Comparison of ENCODE assay signal across 10 cellular contexts in genomic region chr17:57881143-57881542, GRCh38. TPM values are rescaled to one million over a fixed set of nuclear protein-coding genes. Genes with fewer than 3 reads are reported as not detected.
DNase-seq lines count a peak whose midpoint lies in the region; ATAC-seq and TF ChIP-seq lines count a peak whose summit lies in the region.
"Had no signal": no experiment of that assay in that cellular context is flagged by ENCODE, and none has a peak within 500 bp of the region (broad histone marks: within the 10 kb centered on the region; RNA-seq: fewer than 3 reads in every experiment).

No MANE protein-coding gene starts in this region.

- H3K4me3 ChIP-seq in NT2/D1 (ENCODE audit: insufficient read length, low read depth) (no peak overlapping the region), endodermal cell (ENCODE audit: low read length) (no peak overlapping the region), mesendoderm (ENCODE audit: low read length) (no peak overlapping the region), tibial nerve (no peak overlapping the region)

- H3K9me3 Mint-ChIP-seq in endodermal cell (no peaks in the 10 kb centered on the region), Calu3 (ENCODE audit: low read depth, unreplicated experiment) (no peaks in the 10 kb centered on the region), T-cell (peaks cover 0 to 4% (median 0%) of the 10 kb centered on the region in 3 donors)

- H3K4me1 ChIP-seq in NT2/D1 (ENCODE audit: insufficient read depth, insufficient read length) (peaks cover 24% of the 10 kb centered on the region), endodermal cell (ENCODE audit: control insufficient read depth, insufficient read depth, low read length) (peaks cover 16% of the 10 kb centered on the region), mesendoderm (ENCODE audit: control insufficient read depth, low read depth, low read length) (peaks cover 6% of the 10 kb centered on the region), tibial nerve (peaks cover 0 to 66% (median 21%) of the 10 kb centered on the region in 4 donors)

- H2AK5ac ChIP-seq in mesendoderm (ENCODE audit: low read length): no peak overlapping the region

- H3K4me1 Mint-ChIP-seq in endodermal cell (peaks cover 27% of the 10 kb centered on the region), Calu3 (ENCODE audit: low read depth, unreplicated experiment) (peaks cover 23% of the 10 kb centered on the region), T-cell (peaks cover 10 to 18% (median 13%) of the 10 kb centered on the region in 3 donors)

- peaks cover 13% of the 10 kb centered on the region for H3K9me3 ChIP-seq in NT2/D1 (ENCODE audit: insufficient read depth, low read length)
- peaks cover 9% of the 10 kb centered on the region for H3K9me3 ChIP-seq in endodermal cell (ENCODE audit: control insufficient read depth, low read length)
- H3K9me3 ChIP-seq in tibial nerve: no peaks in the 10 kb centered on the region

- H4K8ac ChIP-seq in mesendoderm (ENCODE audit: low read depth, low read length): no peak overlapping the region

- no peak overlapping the region for H2BK120ac ChIP-seq in mesendoderm (ENCODE audit: low read depth, low read length)

- no peak overlapping the region for H2BK5ac ChIP-seq in mesendoderm (ENCODE audit: low read length)

- H3K4ac ChIP-seq in mesendoderm (ENCODE audit: low read depth, low read length): no peak overlapping the region

- H3K18ac ChIP-seq in mesendoderm (ENCODE audit: low read length): no peak overlapping the region

- no peak for TF ChIP-seq POLR2A in tibial nerve (IDR thresholded peaks at IDR 0.05)

- no peaks in the 10 kb centered on the region for H3K79me1 ChIP-seq in mesendoderm (ENCODE audit: low read length)

- no peaks in the 10 kb centered on the region for H3K27me3 ChIP-seq in NT2/D1 (ENCODE audit: insufficient read depth, insufficient read length)
- H3K27me3 ChIP-seq in endodermal cell (ENCODE audit: control insufficient read depth, insufficient read depth, low read length, poor library complexity, severe bottlenecking): no peaks in the 10 kb centered on the region
- H3K27me3 ChIP-seq in mesendoderm (ENCODE audit: insufficient read depth, low read length, poor library complexity): no peaks in the 10 kb centered on the region
- H3K27me3 ChIP-seq in tibial nerve: no peaks in the 10 kb centered on the region

- peak overlapping the region; percentile 58 for H3K27ac Mint-ChIP-seq in endodermal cell
- no peak overlapping the region for H3K27ac Mint-ChIP-seq in Calu3 (ENCODE audit: unreplicated experiment)
- H3K27ac Mint-ChIP-seq in T-cell: no peak overlapping the region

- intact Hi-C loops in Calu3 (cut with micrococcal nuclease; ENCODE audit: unreplicated experiment): no loop called here

- H3K9ac ChIP-seq in NT2/D1 (ENCODE audit: insufficient read length, low read depth): peak overlapping the region; percentile 37
- no peak overlapping the region for H3K9ac ChIP-seq in endodermal cell (ENCODE audit: extremely low read depth, low read length, poor library complexity, severe bottlenecking)
- no peak overlapping the region for H3K9ac ChIP-seq in mesendoderm (ENCODE audit: low read length)

- BruUV-seq in Calu3 (replicated peaks; lab: Mats Ljungman, UMichigan): no TSS peak

- TF ChIP-seq CTCF in endodermal cell (conservative IDR thresholded peaks at IDR 0.05) (no peak), tibial nerve (IDR thresholded peaks at IDR 0.05) (no peak), Calu3 (IDR thresholded peaks at IDR 0.05; ENCODE audit: unreplicated experiment) (no peak)

- peaks cover 14% of the 10 kb centered on the region for H3K36me3 Mint-ChIP-seq in endodermal cell (ENCODE audit: low read depth)
- H3K36me3 Mint-ChIP-seq in Calu3 (ENCODE audit: insufficient read depth, unreplicated experiment): peaks cover 22% of the 10 kb centered on the region
- H3K36me3 Mint-ChIP-seq in T-cell: no peaks in the 10 kb centered on the region

- H2BK15ac ChIP-seq in mesendoderm (replicated peaks; ENCODE audit: low read depth): no peak overlapping the region

- WGBS in endodermal cell (ENCODE audit: insufficient coverage in 1 of 2, insufficient read length in 1 of 2), 2 experiments: 91% methylated on average over 4 to 8 of the region's 8 CpGs
- no CpG with 5 or more reads among the region's 8 CpGs for WGBS in mesendoderm (ENCODE audit: extremely low coverage, insufficient coverage, low lambda C conversion rate)
- WGBS in tibial nerve, 2 donors: 40 to 54% methylated on average over 8 of the region's 8 CpGs

- H3K36me3 ChIP-seq in NT2/D1 (ENCODE audit: insufficient read depth, insufficient read length, low read length) (peaks cover 43% of the 10 kb centered on the region), endodermal cell (ENCODE audit: control insufficient read depth, insufficient read depth, low read length) (peaks cover 14% of the 10 kb centered on the region), mesendoderm (ENCODE audit: control insufficient read depth, insufficient read depth, low read length) (no peaks in the 10 kb centered on the region), tibial nerve (peaks cover 0 to 61% (median 0%) of the 10 kb centered on the region in 3 donors)

- H3K23ac ChIP-seq in mesendoderm (ENCODE audit: low read length): no peak overlapping the region

- peaks cover 4% of the 10 kb centered on the region for H3K27me3 Mint-ChIP-seq in endodermal cell (ENCODE audit: insufficient read depth)
- H3K27me3 Mint-ChIP-seq in Calu3 (ENCODE audit: unreplicated experiment): no peaks in the 10 kb centered on the region
- H3K27me3 Mint-ChIP-seq in T-cell: peaks cover 0 to 4% of the 10 kb centered on the region in 2 donors

- DNase-seq in NT2/D1 (ENCODE audit: low read depth, low spot score) (no peak), endodermal cell (peak; percentile 76), mesendoderm (no peak), tibial nerve (ENCODE audit: low spot score in 2 of 2) (no peak), Calu3 (no peak), NCI-H774 (lab: John Stamatoyannopoulos, UW) (no peak), T-cell (no peak)
- DNase-seq in stimulated activated naive CD8-positive, alpha-beta T cell treated with anti-CD3 and anti-CD28 coated beads, Interleukin-15, Interleukin-2, amounts not matched to agents 100 U/mL and 50 U/mL, for 24 hours: no peak
- DNase-seq: activated effector memory CD4-positive, alpha-beta T cell treated with anti-CD3 and anti-CD28 coated beads, Interleukin-2, amount 50 U/mL, for 16 hours; Kasumi-1 had no signal

- H3K79me2 ChIP-seq in mesendoderm (ENCODE audit: control insufficient read depth, insufficient read depth, low read length): no peaks in the 10 kb centered on the region

- H3K4me3 Mint-ChIP-seq in endodermal cell (no peak overlapping the region), Calu3 (ENCODE audit: low read depth, unreplicated experiment) (no peak overlapping the region), T-cell (no peak overlapping the region)

- H3K27ac ChIP-seq in endodermal cell (ENCODE audit: low read depth, low read length) (peak overlapping the region; percentile 77), mesendoderm (ENCODE audit: low read depth, low read length) (no peak overlapping the region), tibial nerve (peak overlapping the region in 3 of 4 donors; percentile 52 to 86 (median 79))

- CTCF ChIA-PET in Calu3 (lab: Charles Lee) (no interaction called here), T-cell (lab: Charles Lee) (no interaction called here)

- peak in 1 of 2 donors; percentile 31 for TF ChIP-seq EP300 in tibial nerve (IDR thresholded peaks at IDR 0.05)

- H3K56ac ChIP-seq in mesendoderm (ENCODE audit: low read length): peak overlapping the region; percentile 54

- POLR2A ChIA-PET in T-cell (lab: Charles Lee): no interaction called here

- ATAC-seq in T-cell (replicated peaks in 1 of 4): no peak
- ATAC-seq in stimulated activated naive CD8-positive, alpha-beta T cell treated with anti-CD3 and anti-CD28 coated beads, Interleukin-15, Interleukin-2, amounts not matched to agents 100 U/mL and 50 U/mL, for 24 hours: no peak

- H4K5ac ChIP-seq in mesendoderm (ENCODE audit: low read length): no peak overlapping the region

- H3K4me2 ChIP-seq in mesendoderm (ENCODE audit: low read length): no peak overlapping the region

RNA-seq across cellular contexts. Expression of gene MRPS23, which starts 31.3 kb away (rescaled TPM):
- total RNA-seq in endodermal cell (10 to 100 TPM; 43.9 to 49.2 TPM), tibial nerve (10 to 100 TPM in 2 of 4 donors, 1 to 10 TPM in 2; 8.0 to 20.1 (median 9.0) TPM), Calu3 (2022) (38.1 and 49.0 TPM in 2 replicates), T-cell (10 to 100 TPM; 13.3 to 32.3 (median 25.2) TPM)
- polyA plus RNA-seq in endodermal cell (2013, experiment 1 of 2): 40.1 TPM
- 41.1 TPM for polyA plus RNA-seq in endodermal cell (2013, experiment 2 of 2)
- polyA plus RNA-seq in mesendoderm (2013, experiment 1 of 2): 33.9 TPM
- polyA plus RNA-seq in mesendoderm (2013, experiment 2 of 2): 35.9 TPM
